ENCODE assay signal across 8 cellular contexts in the genomic region with DNA sequence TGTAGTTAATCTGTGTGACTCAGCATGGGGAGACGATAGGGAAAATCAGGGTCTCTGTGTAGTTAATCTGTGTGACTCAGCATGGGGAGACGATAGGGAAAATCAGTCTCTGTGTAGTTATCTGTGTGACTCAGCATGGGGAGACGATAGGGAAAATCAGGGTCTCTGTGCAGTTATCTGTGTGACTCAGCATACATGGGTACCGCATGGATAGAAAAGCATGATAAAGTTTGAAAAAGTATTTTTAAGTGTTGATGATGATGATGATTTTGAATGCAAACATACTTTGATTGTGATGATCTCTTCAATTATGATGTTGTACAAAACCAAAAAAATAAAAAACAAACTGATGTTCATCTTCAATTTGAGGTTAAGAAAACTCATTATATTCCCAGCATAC.
A peak's percentile ranks its signal among the peaks of the same experiment; 100 is the strongest.
DNase-seq lines count a peak whose midpoint lies in the region; ATAC-seq and TF ChIP-seq lines count a peak whose summit lies in the region.
"Not testable (repeated sequence)": the region's sequence is repeated elsewhere in the genome, so short reads cannot be mapped to it uniquely, and the experiment has no call there.

No MANE protein-coding gene starts in this region.

- H3K27ac ChIP-seq in H9 (ENCODE audit: insufficient read length, low read depth, low read length): not testable (repeated sequence)
- H3K27ac ChIP-seq in HUES48 (ENCODE audit: low read depth, low read length) (peak overlapping the region; percentile 20), brain microvascular endothelial cell (peak overlapping the region; percentile 7)

- not testable (repeated sequence) for H3K23ac ChIP-seq in H9 (ENCODE audit: insufficient read length, low read depth, low read length)

- in situ Hi-C loops in brain microvascular endothelial cell (cut with HindIII; ENCODE audit: low pct_ligation_motif_present, low sequenced_read_pairs): not testable (repeated sequence)

- not testable (repeated sequence) for H4K20me1 ChIP-seq in H9 (ENCODE audit: control insufficient read depth, insufficient read depth, insufficient read length)

- H3K27ac Mint-ChIP-seq in H9 (peak overlapping the region in 2 of 3 experiments; percentile 32 to 67; a peak in 2 of 7 replicates), WTC11 (peak overlapping the region; percentile 22; the same call in 1 of the 2 replicates)

- H3K4me1 Mint-ChIP-seq in H9 (peaks cover 21 to 36% of the 10 kb centered on the region in 2 experiments), WTC11 (peaks cover 54% of the 10 kb centered on the region)

- H4K91ac ChIP-seq in H9 (ENCODE audit: insufficient read length, low read depth, low read length): not testable (repeated sequence)

- not testable (repeated sequence) for H3K36me3 Mint-ChIP-seq in H9 (ENCODE audit: insufficient read depth in 1 of 3, low read depth in 3 of 3); WTC11

- not testable (repeated sequence) for H3K4me3 Mint-ChIP-seq in H9, WTC11

- H3K9me3 ChIP-seq in H9 (ENCODE audit: control insufficient read depth, low read depth, low read length); HUES48 (ENCODE audit: control insufficient read depth, insufficient read depth, low read length): not testable (repeated sequence)

- DNase-seq in A172 (ENCODE audit: low spot score) (peak; percentile 43), RPMI7951 (ENCODE audit: low read depth) (peak; percentile 23), brain microvascular endothelial cell (peak; percentile 67), fibroblast of peridontal ligament (ENCODE audit: extremely low read depth) (peak; percentile 49), non-pigmented ciliary epithelial cell (ENCODE audit: low read depth) (peak; percentile 5)
- not testable (repeated sequence) for DNase-seq in H9; WTC11 (ENCODE audit: low spot score)

- not testable (repeated sequence) for H3K18ac ChIP-seq in H9 (ENCODE audit: insufficient read length, low read depth, low read length)

- H2AK5ac ChIP-seq in H9 (ENCODE audit: insufficient read length, low read length): not testable (repeated sequence)

- not testable (repeated sequence) for H3K4ac ChIP-seq in H9 (ENCODE audit: low read depth, low read length)

- not testable (repeated sequence) for H2BK12ac ChIP-seq in H9 (ENCODE audit: insufficient read length, low read depth, low read length)

- H2BK120ac ChIP-seq in H9 (ENCODE audit: low read depth, low read length, poor library complexity, severe bottlenecking): not testable (repeated sequence)

- not testable (repeated sequence) for H3K9me3 Mint-ChIP-seq in H9, WTC11

- not testable (repeated sequence) for H2BK15ac ChIP-seq in H9 (ENCODE audit: low read depth, low read length)

- H2AFZ ChIP-seq in H9 (ENCODE audit: low read length): not testable (repeated sequence)

- not testable (repeated sequence) for H3K27me3 ChIP-seq in H9 (ENCODE audit: insufficient read depth, low read length); HUES48 (ENCODE audit: control insufficient read depth, insufficient read depth, low read length); brain microvascular endothelial cell (replicated peaks)

- not testable (repeated sequence) for H2BK20ac ChIP-seq in H9 (ENCODE audit: low read depth, low read length, poor library complexity, severe bottlenecking)

- H3K14ac ChIP-seq in H9 (ENCODE audit: insufficient read depth, low read length): not testable (repeated sequence)

- H4K5ac ChIP-seq in H9 (ENCODE audit: insufficient read length, low read depth, low read length): not testable (repeated sequence)

- H3K79me1 ChIP-seq in H9 (ENCODE audit: insufficient read depth, low read depth, low read length, poor library complexity, severe bottlenecking): not testable (repeated sequence)

- ATAC-seq in WTC11: not testable (repeated sequence)

- H3K4me1 ChIP-seq in H9 (ENCODE audit: insufficient read depth, low read length): not testable (repeated sequence)
- peaks cover 29% of the 10 kb centered on the region for H3K4me1 ChIP-seq in HUES48 (ENCODE audit: control insufficient read depth, insufficient read depth, low read length)

- not testable (repeated sequence) for H3K36me3 ChIP-seq in HUES48 (ENCODE audit: control insufficient read depth, insufficient read depth, low read length); brain microvascular endothelial cell (replicated peaks)

- H2BK5ac ChIP-seq in H9 (ENCODE audit: insufficient read length, low read length): not testable (repeated sequence)

- H3K56ac ChIP-seq in H9 (ENCODE audit: insufficient read length, low read depth, low read length): not testable (repeated sequence)

- H3K4me3 ChIP-seq in HUES48 (ENCODE audit: low read depth, low read length); brain microvascular endothelial cell (ENCODE audit: low read depth, low read length): not testable (repeated sequence)

- not testable (repeated sequence) for TF ChIP-seq CTCF in H9 (conservative IDR thresholded peaks at IDR 0.05); WTC11 (IDR thresholded peaks at IDR 0.05); brain microvascular endothelial cell (IDR thresholded peaks at IDR 0.05; ENCODE audit: low read depth, low read length, missing control alignments)

- not testable (repeated sequence) for H3K9ac ChIP-seq in H9 (ENCODE audit: extremely low read depth, insufficient read length, low read length); HUES48 (ENCODE audit: low read depth, low read length)

- not testable (repeated sequence) for H4K8ac ChIP-seq in H9 (replicated peaks; ENCODE audit: insufficient read length, low read depth, low read length)

- WGBS in H9 (ENCODE audit: extremely low coverage, insufficient read length, low lambda C conversion rate): no CpG with 5 or more reads among the region's 4 CpGs

- CTCF ChIA-PET in WTC11 (lab: Charles Lee): not testable (repeated sequence)

- not testable (repeated sequence) for H3K23me2 ChIP-seq in H9 (ENCODE audit: insufficient read length, low read depth, low read length, poor library complexity, severe bottlenecking)

- H3K4me2 ChIP-seq in H9 (ENCODE audit: insufficient read depth, insufficient read length, low read length): not testable (repeated sequence)

- H3T11ph ChIP-seq in H9 (ENCODE audit: low read length): not testable (repeated sequence)

- H3K79me2 ChIP-seq in H9 (ENCODE audit: insufficient read depth, low read length): not testable (repeated sequence)

- H3K27me3 Mint-ChIP-seq in H9 (ENCODE audit: low read depth); WTC11 (ENCODE audit: low read depth): not testable (repeated sequence)

- POLR2A ChIA-PET in WTC11 (lab: Charles Lee): not testable (repeated sequence)
